39 cellular contexts compared by ENCODE assay signal in genomic region chr10:30602747-30603146, GRCh38. TPM values are rescaled to one million over a fixed set of nuclear protein-coding genes. Genes with fewer than 3 reads are reported as not detected.
"Had no signal": no experiment of that assay in that cellular context is flagged by ENCODE, and none has a peak within 500 bp of the region (broad histone marks: within the 10 kb centered on the region; RNA-seq: fewer than 3 reads in every experiment).

No MANE protein-coding gene starts in this region.

- H3K4me3 ChIP-seq: adrenal gland, body of pancreas, breast epithelium had no signal

- H3K36me3 ChIP-seq: adrenal gland, brain microvascular endothelial cell, breast epithelium had no signal

- H3K27me3 ChIP-seq: adrenal gland, body of pancreas, brain microvascular endothelial cell, breast epithelium had no signal

- H3K36me3 Mint-ChIP-seq: activated CD4-positive, alpha-beta memory T cell treated with anti-CD3 and anti-CD28 coated beads for 36 hours; activated naive CD4-positive, alpha-beta T cell treated with anti-CD3 and anti-CD28 coated beads, Interleukin-2, amount 50 U/mL, for 72 hours; activated naive CD8-positive, alpha-beta T cell treated with anti-CD3 and anti-CD28 coated beads for 36 hours had no signal

- H3K27ac ChIP-seq: adrenal gland, body of pancreas, brain microvascular endothelial cell, breast epithelium, VCaP had no signal

- H3K27ac Mint-ChIP-seq: activated B cell treated with CpG ODN at 0.5 μM for 24 hours; activated CD4-positive, alpha-beta memory T cell treated with anti-CD3 and anti-CD28 coated beads for 36 hours; activated CD4-positive, alpha-beta T cell treated with anti-CD3 and anti-CD28 coated beads, Interleukin-2, amount 10 ng/mL, durations not matched to agents 24 days and 14 days; activated CD8-positive, alpha-beta T cell treated with anti-CD3 and anti-CD28 coated beads for 36 hours; activated naive CD4-positive, alpha-beta T cell treated with anti-CD3 and anti-CD28 coated beads for 36 hours; activated naive CD4-positive, alpha-beta T cell treated with anti-CD3 and anti-CD28 coated beads, Interleukin-2, amount 50 U/mL, for 72 hours; activated naive CD8-positive, alpha-beta T cell treated with anti-CD3 and anti-CD28 coated beads for 36 hours; activated T-cell treated with anti-CD3 and anti-CD28 coated beads, Interleukin-2, amount 50 U/mL, for 72 hours; activated T-helper 1 cell treated with anti-CD3 and anti-CD28 coated beads, Interleukin-12 subunit alpha, Interleukin-12 subunit beta, Interleukin-2, Interleukin-4 antibody, amounts not matched to agents 30 ng/mL and 10 ng/mL and 1 ng/mL, durations not matched to agents 14 hours and 24 hours and 36 hours; activated T-helper 17 cell treated with anti-CD3 and anti-CD28 coated beads, Interleukin-2, amount 50 U/mL, for 72 hours; T-helper 1 cell treated with Interleukin-12 subunit alpha and Interleukin-12 subunit beta and Interleukin-4 antibody, amounts not matched to agents 30 μg/mL and 1 μg/mL, for 36 hours; T-helper 2 cell treated with Interferon-gamma antibody and Interleukin-4, amounts not matched to agents 5 μg/mL and 100 μg/mL, for 36 hours had no signal

- ATAC-seq: activated CD8-positive, alpha-beta T cell treated with anti-CD3 and anti-CD28 coated beads for 36 hours; activated naive CD4-positive, alpha-beta T cell treated with anti-CD3 and anti-CD28 coated beads, Interleukin-2, amount 50 U/mL, for 72 hours; activated T-cell treated with anti-CD3 and anti-CD28 coated beads, Interleukin-2, amount 50 U/mL, for 4 hours; activated T-cell treated with anti-CD3 and anti-CD28 coated beads, Interleukin-2, amount 50 U/mL, for 72 hours; body of pancreas had no signal

- H3K9me3 Mint-ChIP-seq: activated CD4-positive, alpha-beta memory T cell treated with anti-CD3 and anti-CD28 coated beads for 36 hours; activated CD4-positive, alpha-beta T cell treated with anti-CD3 and anti-CD28 coated beads, Interleukin-2, amount 10 ng/mL, durations not matched to agents 24 days and 14 days; activated CD8-positive, alpha-beta T cell treated with anti-CD3 and anti-CD28 coated beads for 36 hours; activated naive CD4-positive, alpha-beta T cell treated with anti-CD3 and anti-CD28 coated beads for 36 hours; activated naive CD4-positive, alpha-beta T cell treated with anti-CD3 and anti-CD28 coated beads, Interleukin-2, amount 50 U/mL, for 72 hours; activated naive CD8-positive, alpha-beta T cell treated with anti-CD3 and anti-CD28 coated beads for 36 hours; activated T-cell treated with anti-CD3 and anti-CD28 coated beads, Interleukin-2, amount 50 U/mL, for 4 hours; activated T-cell treated with anti-CD3 and anti-CD28 coated beads, Interleukin-2, amount 50 U/mL, for 72 hours; activated T-helper 1 cell treated with anti-CD3 and anti-CD28 coated beads, Interleukin-12 subunit alpha, Interleukin-12 subunit beta, Interleukin-2, Interleukin-4 antibody, amounts not matched to agents 30 ng/mL and 10 ng/mL and 1 ng/mL, durations not matched to agents 14 hours and 24 hours and 36 hours; activated T-helper 17 cell treated with anti-CD3 and anti-CD28 coated beads, Interleukin-2, amount 50 U/mL, for 72 hours; T-helper 1 cell treated with Interleukin-12 subunit alpha and Interleukin-12 subunit beta and Interleukin-4 antibody, amounts not matched to agents 30 μg/mL and 1 μg/mL, for 36 hours; T-helper 2 cell treated with Interferon-gamma antibody and Interleukin-4, amounts not matched to agents 5 μg/mL and 100 μg/mL, for 36 hours had no signal

- H3K4me1 ChIP-seq: breast epithelium had no signal

- FAIRE-seq: astrocyte, TTC549 had no signal

- H3K9me3 ChIP-seq: adrenal gland, body of pancreas, breast epithelium had no signal

- H3K4me3 Mint-ChIP-seq: activated B cell treated with CpG ODN at 0.5 μM for 24 hours; activated CD4-positive, alpha-beta memory T cell treated with anti-CD3 and anti-CD28 coated beads for 36 hours; activated CD4-positive, alpha-beta T cell treated with anti-CD3 and anti-CD28 coated beads, Interleukin-2, amount 10 ng/mL, durations not matched to agents 24 days and 14 days; activated CD8-positive, alpha-beta T cell treated with anti-CD3 and anti-CD28 coated beads for 36 hours; activated naive CD4-positive, alpha-beta T cell treated with anti-CD3 and anti-CD28 coated beads for 36 hours; activated naive CD8-positive, alpha-beta T cell treated with anti-CD3 and anti-CD28 coated beads for 36 hours; activated T-cell treated with anti-CD3 and anti-CD28 coated beads, Interleukin-2, amount 50 U/mL, for 4 hours; activated T-cell treated with anti-CD3 and anti-CD28 coated beads, Interleukin-2, amount 50 U/mL, for 72 hours; activated T-helper 1 cell treated with anti-CD3 and anti-CD28 coated beads, Interleukin-12 subunit alpha, Interleukin-12 subunit beta, Interleukin-2, Interleukin-4 antibody, amounts not matched to agents 30 ng/mL and 10 ng/mL and 1 ng/mL, durations not matched to agents 14 hours and 24 hours and 36 hours; activated T-helper 17 cell treated with anti-CD3 and anti-CD28 coated beads, Interleukin-2, amount 50 U/mL, for 72 hours; T-helper 1 cell treated with Interleukin-12 subunit alpha and Interleukin-12 subunit beta and Interleukin-4 antibody, amounts not matched to agents 30 μg/mL and 1 μg/mL, for 36 hours; T-helper 2 cell treated with Interferon-gamma antibody and Interleukin-4, amounts not matched to agents 5 μg/mL and 100 μg/mL, for 36 hours had no signal

- DNase-seq: activated B cell treated with CpG ODN at 0.5 μM for 24 hours; activated CD4-positive, alpha-beta memory T cell treated with anti-CD3 and anti-CD28 coated beads for 36 hours; activated CD4-positive, alpha-beta T cell treated with anti-CD3 and anti-CD28 coated beads for 4 hours; activated CD4-positive, alpha-beta T cell treated with anti-CD3 and anti-CD28 coated beads, Interleukin-2, amount 10 ng/mL, durations not matched to agents 24 days and 14 days; activated CD4-positive, alpha-beta T cell treated with anti-CD3 and anti-CD28 coated beads, Interleukin-2, amount 50 U/mL, for 1 hour; activated CD4-positive, alpha-beta T cell treated with anti-CD3 and anti-CD28 coated beads, Interleukin-2, amount 50 U/mL, for 4 hours; activated CD4-positive, CD25-positive, alpha-beta regulatory T cell treated with anti-CD3 and anti-CD28 coated beads, Interleukin-2, amount 50 U/mL, for 72 hours; activated CD8-positive, alpha-beta memory T cell treated with anti-CD3 and anti-CD28 coated beads, Interleukin-2, amount 50 U/mL, for 4 hours; activated CD8-positive, alpha-beta T cell treated with anti-CD3 and anti-CD28 coated beads for 36 hours; activated effector memory CD4-positive, alpha-beta T cell treated with anti-CD3 and anti-CD28 coated beads, Interleukin-2, amount 50 U/mL, for 16 hours; activated gamma-delta T cell treated with Interleukin-2 at 50 U/mL for 16 hours; activated naive CD4-positive, alpha-beta T cell; activated naive CD4-positive, alpha-beta T cell treated with anti-CD3 and anti-CD28 coated beads for 36 hours; activated naive CD4-positive, alpha-beta T cell treated with anti-CD3 and anti-CD28 coated beads, Interleukin-2, amount 50 U/mL, for 16 hours; activated naive CD8-positive, alpha-beta T cell treated with anti-CD3 and anti-CD28 coated beads for 36 hours; activated T-cell treated with anti-CD3 and anti-CD28 coated beads for 4 hours; activated T-cell treated with anti-CD3 and anti-CD28 coated beads, Interleukin-2, amount 50 U/mL, for 1 hour; activated T-cell treated with anti-CD3 and anti-CD28 coated beads, Interleukin-2, amount 50 U/mL, for 4 hours; activated T-cell treated with anti-CD3 and anti-CD28 coated beads, Interleukin-2, amount 50 U/mL, for 72 hours; adrenal gland; amniotic stem cell; aorta; body of pancreas; brain microvascular endothelial cell; central memory CD4-positive, alpha-beta T cell; T-helper 1 cell; T-helper 2 cell; T-helper 9 cell had no signal

- H3K4me1 Mint-ChIP-seq: activated CD4-positive, alpha-beta T cell treated with anti-CD3 and anti-CD28 coated beads, Interleukin-2, amount 10 ng/mL, durations not matched to agents 24 days and 14 days; activated T-helper 17 cell treated with anti-CD3 and anti-CD28 coated beads, Interleukin-2, amount 50 U/mL, for 72 hours had no signal

RNA-seq across cellular contexts. Expression of gene LYZL2, which starts 26.8 kb away (rescaled TPM):
- total RNA-seq: activated B cell treated with CpG ODN at 0.5 μM for 24 hours; activated CD4-positive, alpha-beta memory T cell treated with anti-CD3 and anti-CD28 coated beads for 36 hours; activated CD4-positive, alpha-beta T cell treated with anti-CD3 and anti-CD28 coated beads, Interleukin-2, amount 10 ng/mL, durations not matched to agents 24 days and 14 days; activated CD8-positive, alpha-beta memory T cell treated with anti-CD3 and anti-CD28 coated beads for 36 hours; activated CD8-positive, alpha-beta T cell treated with anti-CD3 and anti-CD28 coated beads for 36 hours; activated naive CD4-positive, alpha-beta T cell treated with anti-CD3 and anti-CD28 coated beads for 36 hours; activated naive CD4-positive, alpha-beta T cell treated with anti-CD3 and anti-CD28 coated beads, Interleukin-2, amount 50 U/mL, for 72 hours; activated naive CD8-positive, alpha-beta T cell treated with anti-CD3 and anti-CD28 coated beads for 36 hours; activated T-cell treated with anti-CD3 and anti-CD28 coated beads, Interleukin-2, amount 50 U/mL, for 4 hours; activated T-cell treated with anti-CD3 and anti-CD28 coated beads, Interleukin-2, amount 50 U/mL, for 72 hours; activated T-helper 1 cell treated with anti-CD3 and anti-CD28 coated beads, Interleukin-12 subunit alpha, Interleukin-12 subunit beta, Interleukin-2, Interleukin-4 antibody, amounts not matched to agents 30 ng/mL and 10 ng/mL and 1 ng/mL, durations not matched to agents 14 hours and 24 hours and 36 hours; activated T-helper 17 cell treated with anti-CD3 and anti-CD28 coated beads, Interleukin-2, amount 50 U/mL, for 72 hours; adrenal gland; aorta; astrocyte; body of pancreas; breast epithelium; cardiac septum had no signal
- polyA plus RNA-seq: adrenal gland, aorta had no signal
